Comparison of ENCODE assay signal across 8 cellular contexts in genomic region chr3:13282986-13283876, GRCh38.
DNase-seq lines count a peak whose midpoint lies in the region; ATAC-seq and TF ChIP-seq lines count a peak whose summit lies in the region.

No MANE protein-coding gene starts in this region.

- intact Hi-C loops in activated B cell treated with CpG ODN at 0.5 μM for 24 hours (cut with micrococcal nuclease): loop anchor here (1.0 to 5.0 kb wide), 4 partner anchors 51 to 191 kb away; no protein-coding TSS in a partner anchor
- intact Hi-C loops in heart right ventricle (cut with DNase I): loop anchor here in 5 of 10 donors (2.0 to 10.0 kb wide), 5 partner anchors 22 to 191 kb away; no protein-coding TSS in a partner anchor

- peak; percentile 75 for ATAC-seq in activated B cell treated with CpG ODN at 0.5 μM for 24 hours (ENCODE audit: low read depth)
- peak in 2 of 8 donors; percentile 28 to 44 for ATAC-seq in heart right ventricle
- ATAC-seq in HG02678 (IDR thresholded peaks at IDR 0.05; ENCODE audit: unreplicated experiment): no peak

- POLR2A ChIA-PET in activated B cell treated with CpG ODN at 0.5 μM for 24 hours (lab: Charles Lee): no interaction called here

- H3K27ac ChIP-seq in 22Rv1 (no peak overlapping the region), heart right ventricle (peak overlapping the region in 5 of 10 donors; percentile 44 to 91 (median 85))

- peaks cover 15% of the 10 kb centered on the region for H3K9me3 Mint-ChIP-seq in activated B cell treated with CpG ODN at 0.5 μM for 24 hours

- H3K27me3 Mint-ChIP-seq in activated B cell treated with CpG ODN at 0.5 μM for 24 hours: peaks cover 43% of the 10 kb centered on the region

- H3K4me3 ChIP-seq in heart right ventricle (peak overlapping the region; percentile 25 to 80 (median 66)), skeletal muscle cell (ENCODE audit: low read depth, low read length) (peak overlapping the region; percentile 26)

- no peaks in the 10 kb centered on the region for H3K36me3 ChIP-seq in heart right ventricle

- H3K27me3 ChIP-seq in heart right ventricle: peaks cover 9 to 78% (median 51%) of the 10 kb centered on the region in 7 donors

- peaks cover 0 to 20% (median 0%) of the 10 kb centered on the region in 11 donors for H3K9me3 ChIP-seq in heart right ventricle

- CTCF ChIA-PET in activated B cell treated with CpG ODN at 0.5 μM for 24 hours (lab: Charles Lee): interaction anchor here (1.2 to 2.9 kb wide), 4 partner anchors 169 to 192 kb away, joined by 3 to 23 read pairs (median 9); no protein-coding TSS in a partner anchor

- WGBS in heart right ventricle, 2 donors: 5 to 8% methylated on average over 40 to 92 of the region's 93 CpGs

- no peaks in the 10 kb centered on the region for H3K36me3 Mint-ChIP-seq in activated B cell treated with CpG ODN at 0.5 μM for 24 hours (ENCODE audit: low read depth)

- H3K27ac Mint-ChIP-seq in activated B cell treated with CpG ODN at 0.5 μM for 24 hours: no peak overlapping the region

- peaks cover 0 to 29% (median 15%) of the 10 kb centered on the region in 9 donors for H3K4me1 ChIP-seq in heart right ventricle

- DNase-seq in GM20000 (ENCODE audit: low spot score) (peak; percentile 80), activated B cell treated with CpG ODN at 0.5 μM for 24 hours (peak; percentile 33), heart right ventricle (peak in 1 of 2 donors; percentile 46), skeletal muscle cell (ENCODE audit: low read depth) (no peak), NCI-H1105 (lab: John Stamatoyannopoulos, UW) (no peak)
- DNase-seq in effector CD4-positive, alpha-beta T cell: no peak

- TF ChIP-seq CTCF in 22Rv1 (IDR thresholded peaks at IDR 0.05) (peak; percentile 58), GM20000 (IDR thresholded peaks at IDR 0.05; ENCODE audit: extremely low read depth, missing control alignments) (no peak), activated B cell treated with CpG ODN at 0.5 μM for 24 hours (IDR thresholded peaks at IDR 0.05) (no peak), heart right ventricle (IDR thresholded peaks at IDR 0.05) (peak in 8 of 9 donors; percentile 11 to 55 (median 34))

- peaks cover 15% of the 10 kb centered on the region for H3K4me1 Mint-ChIP-seq in activated B cell treated with CpG ODN at 0.5 μM for 24 hours

- peak overlapping the region; percentile 78 for H3K4me3 Mint-ChIP-seq in activated B cell treated with CpG ODN at 0.5 μM for 24 hours

Comparison
In these comparisons a context has a peak if more than half of its experiments do, and no peak if none do; other contexts are left out.
1. CTCF ChIP-seq: peak in 22Rv1 (single experiment) and heart right ventricle (8 of 9); none in GM20000 (single experiment) and activated B cell treated with CpG ODN at 0.5 μM for 24 hours (single experiment).
2. DNase-seq: peak in GM20000 (single experiment) and activated B cell treated with CpG ODN at 0.5 μM for 24 hours (single experiment); none in skeletal muscle cell (single experiment), NCI-H1105 (single experiment) and effector CD4-positive, alpha-beta T cell (single experiment).